ENCODE assay signal across 9 cellular contexts in the genomic region with DNA sequence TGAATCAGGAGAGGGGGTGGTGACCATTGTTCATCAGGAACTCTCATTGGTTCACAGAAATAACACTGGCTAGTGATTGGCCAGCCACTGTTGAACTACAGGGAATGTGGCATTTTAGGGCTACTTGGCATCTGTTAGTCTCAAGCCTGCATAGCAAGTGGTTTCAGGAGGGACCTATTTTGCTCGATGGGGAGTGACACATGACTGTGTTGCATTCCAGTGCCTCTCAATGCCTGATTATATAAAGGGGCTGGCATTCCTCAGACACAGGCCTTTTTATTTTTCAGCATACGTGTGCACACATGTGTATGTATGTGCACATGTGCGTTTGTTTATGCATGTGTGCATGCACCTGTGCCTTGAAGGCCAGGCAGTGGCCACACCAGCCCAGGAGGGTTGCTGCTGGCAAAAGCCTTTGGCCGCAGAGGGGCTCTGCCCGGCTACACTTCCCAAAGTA. TPM values are rescaled to one million over a fixed set of nuclear protein-coding genes. Genes with fewer than 3 reads are reported as not detected.
DNase-seq lines count a peak whose midpoint lies in the region; ATAC-seq, FAIRE-seq and TF ChIP-seq lines count a peak whose summit lies in the region.
"Had no signal": no experiment of that assay in that cellular context is flagged by ENCODE, and none has a peak within 500 bp of the region (broad histone marks: within the 10 kb centered on the region; RNA-seq: fewer than 3 reads in every experiment).

No MANE protein-coding gene starts in this region.

- intact Hi-C loops in prostate gland (cut with DNase I), result no loop called here

- no peaks in the 10 kb centered on the region for H3K9me3 ChIP-seq in prostate gland
- H3K9me3 ChIP-seq: gastroesophageal sphincter had no signal

- FAIRE-seq in bronchial epithelial cell (lab: Jason Lieb, UNC), result peak; percentile 99

- no peaks in the 10 kb centered on the region for H3K36me3 Mint-ChIP-seq in natural killer cell treated with Interleukin-12 subunit alpha and Interleukin-12 subunit beta and Interleukin-15 and Interleukin-18, amount 100 ng/mL, for 72 hours

- 77% methylated on average over 5 of the region's 5 CpGs for WGBS in prostate gland

- peak; percentile 49 for DNase-seq in EH (ENCODE audit: low read depth)
- DNase-seq in NB4 (ENCODE audit: low read depth), result peak; percentile 48
- DNase-seq in bronchial epithelial cell (ENCODE audit: low read depth), result peak; percentile 83
- no peak for DNase-seq in natural killer cell treated with Interleukin-12 subunit alpha and Interleukin-12 subunit beta and Interleukin-15 and Interleukin-18, amount 100 ng/mL, for 72 hours (ENCODE audit: low spot score)
- no peak for DNase-seq in amniotic stem cell (lab: John Stamatoyannopoulos, UW)
- DNase-seq in prostate gland (ENCODE audit: low spot score), result no peak
- no peak for DNase-seq in GOT3 (lab: John Stamatoyannopoulos, UW)

- H3K27me3 Mint-ChIP-seq in natural killer cell treated with Interleukin-12 subunit alpha and Interleukin-12 subunit beta and Interleukin-15 and Interleukin-18, amount 100 ng/mL, for 72 hours, result no peaks in the 10 kb centered on the region

- TF ChIP-seq CTCF in NB4 (IDR thresholded peaks at IDR 0.05; ENCODE audit: low read depth, low read length), result no peak
- no peak for TF ChIP-seq CTCF in bronchial epithelial cell (IDR thresholded peaks at IDR 0.05; ENCODE audit: insufficient read depth, low read length, severe bottlenecking)
- TF ChIP-seq CTCF in prostate gland (IDR thresholded peaks at IDR 0.05), result no peak

- ATAC-seq in natural killer cell treated with Interleukin-12 subunit alpha and Interleukin-12 subunit beta and Interleukin-15 and Interleukin-18, amount 100 ng/mL, for 72 hours, result no peak
- ATAC-seq in HG03565 (IDR thresholded peaks at IDR 0.05; ENCODE audit: unreplicated experiment), result no peak
- ATAC-seq: gastroesophageal sphincter had no signal

- peak overlapping the region; percentile 93 to 98 for H3K27ac Mint-ChIP-seq in natural killer cell treated with Interleukin-12 subunit alpha and Interleukin-12 subunit beta and Interleukin-15 and Interleukin-18, amount 100 ng/mL, for 72 hours

- peaks cover 79% of the 10 kb centered on the region in 2 donors for H3K4me1 Mint-ChIP-seq in natural killer cell treated with Interleukin-12 subunit alpha and Interleukin-12 subunit beta and Interleukin-15 and Interleukin-18, amount 100 ng/mL, for 72 hours (ENCODE audit: low read depth in 2 of 2)

- no peaks in the 10 kb centered on the region for H3K9me3 Mint-ChIP-seq in natural killer cell treated with Interleukin-12 subunit alpha and Interleukin-12 subunit beta and Interleukin-15 and Interleukin-18, amount 100 ng/mL, for 72 hours

- H3K27me3 ChIP-seq in bronchial epithelial cell (ENCODE audit: control insufficient read depth, insufficient read depth, low read length), result no peaks in the 10 kb centered on the region
- H3K27me3 ChIP-seq in prostate gland (replicated peaks; ENCODE audit: insufficient read depth), result no peaks in the 10 kb centered on the region
- H3K27me3 ChIP-seq: gastroesophageal sphincter had no signal

- no peak overlapping the region for H3K27ac ChIP-seq in prostate gland
- H3K27ac ChIP-seq: gastroesophageal sphincter had no signal

- H3K4me3 Mint-ChIP-seq in natural killer cell treated with Interleukin-12 subunit alpha and Interleukin-12 subunit beta and Interleukin-15 and Interleukin-18, amount 100 ng/mL, for 72 hours, result no peak overlapping the region

- no peak overlapping the region for H3K4me3 ChIP-seq in NB4 (ENCODE audit: low read depth, low read length)
- H3K4me3 ChIP-seq in bronchial epithelial cell (ENCODE audit: low read depth, low read length), result no peak overlapping the region
- no peak overlapping the region for H3K4me3 ChIP-seq in prostate gland
- H3K4me3 ChIP-seq: gastroesophageal sphincter had no signal

- H3K36me3 ChIP-seq in bronchial epithelial cell (ENCODE audit: control insufficient read depth, insufficient read depth, low read length) (no peaks in the 10 kb centered on the region), prostate gland (no peaks in the 10 kb centered on the region)
- H3K36me3 ChIP-seq: gastroesophageal sphincter had no signal

- TF ChIP-seq POLR2A in NB4 (IDR thresholded peaks at IDR 0.05; ENCODE audit: extremely low read depth, insufficient read length), result no peak
- TF ChIP-seq POLR2A in prostate gland (IDR thresholded peaks at IDR 0.05), result no peak

- H3K4me1 ChIP-seq in prostate gland (replicated peaks), result no peaks in the 10 kb centered on the region

RNA-seq across cellular contexts. Expression of a gene that starts 23.2 kb away (rescaled TPM):
- 0.26 and 1.0 TPM in 2 replicates for total RNA-seq in bronchial epithelial cell
- total RNA-seq in natural killer cell treated with Interleukin-12 subunit alpha and Interleukin-12 subunit beta and Interleukin-15 and Interleukin-18, amount 100 ng/mL, for 72 hours, result 10 to 100 TPM; 42.0 to 43.3 TPM
- 10 to 100 TPM in 1 of 2 donors, 1 to 10 TPM in 1; 6.2 to 11.0 TPM for total RNA-seq in prostate gland

Comparison
In these comparisons a context has a peak if more than half of its experiments do, and no peak if none do; other contexts are left out.
1. DNase-seq: peak in EH (single experiment), NB4 (single experiment) and bronchial epithelial cell (single experiment); none in natural killer cell treated with Interleukin-12 subunit alpha and Interleukin-12 subunit beta and Interleukin-15 and Interleukin-18, amount 100 ng/mL, for 72 hours (single experiment), amniotic stem cell (single experiment), prostate gland (single experiment) and GOT3 (single experiment).